8 cellular contexts compared by ENCODE assay signal in genomic region chr20:45880988-45881788, GRCh38.
A peak's percentile ranks its signal among the peaks of the same experiment; 100 is the strongest.
DNase-seq lines count a peak whose midpoint lies in the region; ATAC-seq and TF ChIP-seq lines count a peak whose summit lies in the region.

TSS of gene ZSWIM1 (plus strand) at chr20:45881227. CDS start at chr20:45882593, 1,366 bp downstream.

- no peaks in the 10 kb centered on the region for H3K9me3 ChIP-seq in OCI-LY3 (ENCODE audit: insufficient read depth, low read length)

- H3K9ac ChIP-seq in OCI-LY3 (ENCODE audit: low read length), result peak within 1 kb of the TSS; percentile 89

- no peak for TF ChIP-seq CTCF in OCI-LY3 (IDR thresholded peaks at IDR 0.05; ENCODE audit: low read depth, low read length)
- no peak for TF ChIP-seq CTCF in epithelial cell of esophagus (IDR thresholded peaks at IDR 0.05; ENCODE audit: insufficient read depth, low read depth, low read length, missing control alignments)

- peak within 1 kb of the TSS; percentile 85 for H3K4me3 ChIP-seq in OCI-LY3 (ENCODE audit: low read length)
- peak within 1 kb of the TSS; percentile 100 for H3K4me3 ChIP-seq in epithelial cell of esophagus (ENCODE audit: low read length)

- no peaks in the 10 kb centered on the region for H4K20me1 ChIP-seq in OCI-LY3 (ENCODE audit: insufficient read depth, low read length)

- H3K4me1 ChIP-seq in OCI-LY3 (ENCODE audit: low read length), result peaks cover 12% of the 10 kb centered on the region; the same call in 1 of the 2 replicates

- DNase-seq in DMS 273 treated with DMSO at 0.1 percent for 48 hours (lab: John Stamatoyannopoulos, UW) (peak; percentile 96), HuH-7.5 (ENCODE audit: low spot score) (peak; percentile 99), activated T-cell treated with anti-CD3 and anti-CD28 coated beads for 24 hours (ENCODE audit: low read depth) (peak; percentile 98), epithelial cell of esophagus (ENCODE audit: low read depth) (peak; percentile 99), middle frontal gyrus (ENCODE audit: extremely low spot score, low spot score) (peak; percentile 99)
- peak; percentile 92 to 95 for DNase-seq in stimulated activated CD8-positive, alpha-beta memory T cell treated with anti-CD3 and anti-CD28 coated beads, Interleukin-2, amount 100 ng/mL, for 1 hour (ENCODE audit: low read depth in 2 of 2)

- H3K36me3 ChIP-seq in OCI-LY3 (replicated peaks; ENCODE audit: low read depth, low read length), result peaks cover 18% of the 10 kb centered on the region

- peak within 1 kb of the TSS; percentile 83 for H2AFZ ChIP-seq in OCI-LY3 (ENCODE audit: low read depth, low read length)

- peak; percentile 97 for ATAC-seq in GM21528 (IDR thresholded peaks at IDR 0.05; ENCODE audit: low FRiP score, unreplicated experiment)

- H3K79me2 ChIP-seq in OCI-LY3 (ENCODE audit: low read length), result peaks cover 19% of the 10 kb centered on the region

- peak within 1 kb of the TSS; percentile 37 for H3K27ac ChIP-seq in OCI-LY3 (ENCODE audit: low read length)

- H3K27me3 ChIP-seq in OCI-LY3 (ENCODE audit: low read depth, low read length), result no peaks in the 10 kb centered on the region

- H3K4me2 ChIP-seq in OCI-LY3 (ENCODE audit: low read length), result peak within 1 kb of the TSS; percentile 87

Comparison
In these comparisons a context has a peak if more than half of its experiments do, and no peak if none do; other contexts are left out.
1. Peak in every context shown above with its lines: DNase-seq, ATAC-seq, H3K4me3 ChIP-seq and H3K27ac ChIP-seq.